1 cellular context compared by ENCODE assay signal in the genomic region with DNA sequence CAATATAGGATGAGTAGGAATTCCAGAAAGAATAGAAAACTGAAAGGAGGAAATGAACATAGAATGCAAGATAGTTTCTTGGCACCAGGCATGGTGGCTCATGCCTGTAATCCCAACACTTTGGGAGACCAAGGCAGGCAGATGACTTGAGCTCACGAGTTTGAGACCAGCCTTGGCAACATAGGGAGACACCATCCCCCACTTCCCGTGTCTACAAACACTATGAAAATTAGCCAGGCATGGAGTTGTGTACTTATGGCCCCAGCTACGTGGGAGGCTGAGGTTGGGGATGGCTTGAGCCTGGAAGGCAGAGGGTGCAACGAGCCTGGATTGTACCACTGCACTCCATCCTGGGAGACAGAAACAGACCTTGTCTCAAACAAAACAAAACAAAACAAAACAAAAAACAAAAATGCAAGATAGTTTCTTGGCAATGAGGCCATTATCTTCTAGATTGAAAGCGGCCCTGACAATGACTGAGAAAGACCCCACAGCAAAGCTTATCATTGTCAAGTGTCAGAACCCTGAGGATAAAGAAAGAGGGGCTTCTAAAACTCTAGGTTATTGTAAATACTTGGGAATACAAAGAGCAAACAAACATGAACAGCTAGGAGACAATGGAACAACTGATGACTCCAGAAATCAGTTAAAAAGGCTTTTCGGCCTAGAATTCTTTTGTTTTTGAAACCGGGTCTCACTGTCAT.
TF ChIP-seq lines count a peak whose summit lies in the region.

No MANE protein-coding gene starts in this region.

TF ChIP-seq in IMR-90, 13 proteins besides CTCF, POLR2A, EP300 and RAD21:
- no peak for TF ChIP-seq MXI1 (IDR thresholded peaks at IDR 0.05; ENCODE audit: borderline replicate concordance, low read depth, low read length)
- no peak for TF ChIP-seq MAZ (IDR thresholded peaks at IDR 0.05; ENCODE audit: borderline replicate concordance, low read depth, low read length)
